ENCODE assay signal across 17 cellular contexts in the genomic region with DNA sequence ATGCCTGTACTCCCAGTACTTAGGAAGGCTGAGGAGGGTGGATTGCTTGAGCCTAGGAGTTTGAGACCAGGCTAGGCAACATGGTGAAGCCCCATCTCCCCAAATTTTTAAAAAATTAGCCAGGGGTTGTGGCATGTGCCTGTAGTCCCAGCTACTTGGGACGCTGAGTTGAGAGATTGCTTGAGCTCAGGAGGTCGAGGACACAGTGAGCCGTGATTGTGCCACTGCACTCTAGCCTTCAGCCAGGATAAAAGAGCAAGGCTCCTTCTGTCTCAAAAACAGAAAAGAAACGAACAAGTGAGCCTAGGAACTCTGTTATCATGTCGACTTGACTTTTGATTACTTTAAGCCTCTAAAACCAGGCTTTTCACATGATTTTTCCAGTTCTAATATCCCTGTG. TPM values are rescaled to one million over a fixed set of nuclear protein-coding genes. Genes with fewer than 3 reads are reported as not detected.
DNase-seq lines count a peak whose midpoint lies in the region; ATAC-seq and TF ChIP-seq lines count a peak whose summit lies in the region.
"Had no signal": no experiment of that assay in that cellular context is flagged by ENCODE, and none has a peak within 500 bp of the region (broad histone marks: within the 10 kb centered on the region; RNA-seq: fewer than 3 reads in every experiment).

No MANE protein-coding gene starts in this region.

- peaks cover 26% of the 10 kb centered on the region for H3K4me1 Mint-ChIP-seq in activated naive CD4-positive, alpha-beta T cell treated with anti-CD3 and anti-CD28 coated beads for 36 hours (ENCODE audit: low read depth)

- H3K27ac ChIP-seq in right cardiac atrium (ENCODE audit: low read length) (peak overlapping the region; percentile 40), right atrium auricular region (peak overlapping the region in 1 of 2 donors; percentile 33), adrenal gland (peak overlapping the region; percentile 73 to 91 (median 83)), mesenchymal stem cell (ENCODE audit: low read length, poor library complexity, severe bottlenecking) (no peak overlapping the region), vagina (peak overlapping the region; percentile 60)
- H3K27ac ChIP-seq: HL-60 had no signal

- H3K4me3 Mint-ChIP-seq in activated naive CD4-positive, alpha-beta T cell treated with anti-CD3 and anti-CD28 coated beads for 36 hours = no peak overlapping the region
- H3K4me3 Mint-ChIP-seq: HFFc6 had no signal

- H4K8ac ChIP-seq in mesenchymal stem cell (ENCODE audit: low read length) = no peak overlapping the region

- TF ChIP-seq CTCF in right atrium auricular region (IDR thresholded peaks at IDR 0.05) (no peak), adrenal gland (IDR thresholded peaks at IDR 0.05) (no peak), vagina (IDR thresholded peaks at IDR 0.05) (no peak)

- H3K4me3 ChIP-seq in right cardiac atrium (ENCODE audit: low read length) (no peak overlapping the region), right atrium auricular region (no peak overlapping the region), adrenal gland (no peak overlapping the region), mesenchymal stem cell (ENCODE audit: insufficient read depth in 1 of 2, low read depth in 1 of 2, low read length in 2 of 2) (no peak overlapping the region), vagina (no peak overlapping the region)
- H3K4me3 ChIP-seq: K562, Peyer's patch had no signal

- TF ChIP-seq POLR2A in adrenal gland (IDR thresholded peaks at IDR 0.05) (peak in 1 of 2 donors; percentile 40), vagina (IDR thresholded peaks at IDR 0.05) (no peak)

- no peak overlapping the region for H2AFZ ChIP-seq in mesenchymal stem cell (ENCODE audit: low read depth, low read length)

- H3K36me3 Mint-ChIP-seq in activated naive CD4-positive, alpha-beta T cell treated with anti-CD3 and anti-CD28 coated beads for 36 hours (ENCODE audit: low read depth) = peaks cover 38% of the 10 kb centered on the region

- CTCF ChIA-PET in activated naive CD4-positive, alpha-beta T cell treated with anti-CD3 and anti-CD28 coated beads for 36 hours (lab: Charles Lee) = interaction anchor here (0.5 to 0.8 kb wide), 2 partner anchors 22 to 140 kb away, joined by 3 read pairs; no protein-coding TSS in a partner anchor

- no peak overlapping the region for H3K27ac Mint-ChIP-seq in activated naive CD4-positive, alpha-beta T cell treated with anti-CD3 and anti-CD28 coated beads for 36 hours
- H3K27ac Mint-ChIP-seq: HFFc6 had no signal

- peak overlapping the region in 1 of 2 experiments; percentile 42 for H2BK12ac ChIP-seq in mesenchymal stem cell (ENCODE audit: low read length in 2 of 2)

- H3K4me1 ChIP-seq in right cardiac atrium (ENCODE audit: control insufficient read depth, insufficient read depth, low read length) = peaks cover 1% of the 10 kb centered on the region
- peaks cover 0 to 36% of the 10 kb centered on the region in 2 donors for H3K4me1 ChIP-seq in right atrium auricular region
- H3K4me1 ChIP-seq in adrenal gland (replicated peaks in 1 of 2) = peaks cover 29 to 46% of the 10 kb centered on the region in 2 donors
- peaks cover 6% of the 10 kb centered on the region for H3K4me1 ChIP-seq in mesenchymal stem cell (ENCODE audit: control insufficient read depth, insufficient read depth, low read depth, low read length)
- H3K4me1 ChIP-seq in vagina = peaks cover 33% of the 10 kb centered on the region

- H3K18ac ChIP-seq in mesenchymal stem cell (ENCODE audit: low read depth in 1 of 2, low read length in 2 of 2) = no peak overlapping the region

- H3K27me3 ChIP-seq in right cardiac atrium (ENCODE audit: control insufficient read depth, insufficient read depth) (no peaks in the 10 kb centered on the region), right atrium auricular region (no peaks in the 10 kb centered on the region), adrenal gland (no peaks in the 10 kb centered on the region), mesenchymal stem cell (ENCODE audit: control insufficient read depth in 1 of 2, insufficient read depth in 1 of 2, low read length in 2 of 2) (no peaks in the 10 kb centered on the region), vagina (no peaks in the 10 kb centered on the region)
- H3K27me3 ChIP-seq: Peyer's patch had no signal

- 66% methylated on average over 5 of the region's 5 CpGs for WGBS in right cardiac atrium
- 37 to 56% (median 51%) methylated on average over 5 of the region's 5 CpGs for WGBS in adrenal gland, 4 donors
- 94% methylated on average over 4 of the region's 5 CpGs for WGBS in mesenchymal stem cell

- no peak overlapping the region for H3K23ac ChIP-seq in mesenchymal stem cell (ENCODE audit: low read length in 2 of 2)

- intact Hi-C loops in right cardiac atrium (cut with DNase I) (no loop called here), adrenal gland (cut with DNase I) (no loop called here), vagina (cut with DNase I) (loop anchor here (5.0 kb wide), 1 partner anchor 45 kb away; no protein-coding TSS in a partner anchor)
- intact Hi-C loops in activated naive CD4-positive, alpha-beta T cell treated with anti-CD3 and anti-CD28 coated beads for 36 hours (cut with micrococcal nuclease) = no loop called here

- H4K91ac ChIP-seq in mesenchymal stem cell (ENCODE audit: low read length) = no peak overlapping the region

- H3K4me2 ChIP-seq in mesenchymal stem cell (ENCODE audit: low read length, poor library complexity, severe bottlenecking) = no peak overlapping the region

- no peak overlapping the region for H3K14ac ChIP-seq in mesenchymal stem cell (ENCODE audit: low read length in 2 of 2)

- H2BK5ac ChIP-seq in mesenchymal stem cell (ENCODE audit: low read depth, low read length, poor library complexity, severe bottlenecking) = no peak overlapping the region

- no peak overlapping the region for H2AK5ac ChIP-seq in mesenchymal stem cell (ENCODE audit: low read length, severe bottlenecking)

- peaks cover 29% of the 10 kb centered on the region for H3K79me1 ChIP-seq in mesenchymal stem cell (replicated peaks; ENCODE audit: low read length, poor library complexity, severe bottlenecking)

- H3K36me3 ChIP-seq in right atrium auricular region (peaks cover 23% of the 10 kb centered on the region), adrenal gland (replicated peaks in 1 of 2) (peaks cover 0 to 41% of the 10 kb centered on the region in 2 donors), mesenchymal stem cell (ENCODE audit: control insufficient read depth in 1 of 2, insufficient read depth in 2 of 2, low read depth in 1 of 2, low read length in 2 of 2) (peaks cover 17 to 85% of the 10 kb centered on the region in 2 experiments), vagina (peaks cover 0 to 32% of the 10 kb centered on the region in 2 donors)

- DNase-seq in right cardiac atrium (no peak), right atrium auricular region (ENCODE audit: low spot score) (no peak), adrenal gland (peak in 3 of 7 donors; percentile 45 to 72 (median 69)), mesenchymal stem cell (no peak), vagina (ENCODE audit: extremely low spot score in 2 of 2) (no peak), NCI-H446 treated with DMSO at 0.1 percent for 48 hours (lab: John Stamatoyannopoulos, UW) (no peak), DMS79 treated with DMSO at 0.1 percent for 48 hours (lab: John Stamatoyannopoulos, UW) (no peak)
- no peak for DNase-seq in activated naive CD4-positive, alpha-beta T cell treated with anti-CD3 and anti-CD28 coated beads for 36 hours
- DNase-seq: AML-193, GOT3, HFFc6, NCI-H1092, NCI-H510A treated with DMSO at 0.1 percent for 48 hours, Peyer's patch, SIG-M5 had no signal

- no peak overlapping the region for H2BK120ac ChIP-seq in mesenchymal stem cell (ENCODE audit: low read depth, low read length)

- ATAC-seq in right cardiac atrium = no peak
- ATAC-seq: K562 had no signal

- no peaks in the 10 kb centered on the region for H3K9me3 Mint-ChIP-seq in activated naive CD4-positive, alpha-beta T cell treated with anti-CD3 and anti-CD28 coated beads for 36 hours
- H3K9me3 Mint-ChIP-seq: HFFc6 had no signal

- H3K4ac ChIP-seq in mesenchymal stem cell (ENCODE audit: low read depth in 1 of 2, low read length in 2 of 2) = no peak overlapping the region

- no peak overlapping the region for H2BK15ac ChIP-seq in mesenchymal stem cell (ENCODE audit: low read depth, poor library complexity, severe bottlenecking)

- H3K9me3 ChIP-seq in right cardiac atrium (ENCODE audit: control insufficient read depth, low read length) = no peaks in the 10 kb centered on the region
- no peaks in the 10 kb centered on the region for H3K9me3 ChIP-seq in right atrium auricular region
- no peaks in the 10 kb centered on the region for H3K9me3 ChIP-seq in adrenal gland (replicated peaks in 1 of 3)
- no peaks in the 10 kb centered on the region for H3K9me3 ChIP-seq in mesenchymal stem cell (ENCODE audit: control insufficient read depth, low read length)
- no peaks in the 10 kb centered on the region for H3K9me3 ChIP-seq in vagina
- H3K9me3 ChIP-seq: Peyer's patch had no signal

- peak overlapping the region; percentile 20 for H3K9ac ChIP-seq in mesenchymal stem cell (ENCODE audit: low read length)

- H3K27me3 Mint-ChIP-seq in activated naive CD4-positive, alpha-beta T cell treated with anti-CD3 and anti-CD28 coated beads for 36 hours (ENCODE audit: low read depth) = no peaks in the 10 kb centered on the region

RNA-seq across cellular contexts. Expression of gene NPC1, which starts 13.7 kb away (rescaled TPM):
- total RNA-seq in right cardiac atrium (10 to 100 TPM; 13.4 to 22.1 (median 15.7) TPM), right atrium auricular region (10 to 100 TPM; 16.2 to 26.4 TPM), adrenal gland (1,000 to 10,000 TPM in 1 of 8 donors, 100 to 1,000 TPM in 5, 10 to 100 TPM in 2; 93.6 to 1,631 (median 117) TPM), vagina (89.9 TPM)
- polyA plus RNA-seq in right cardiac atrium (12.8 TPM), adrenal gland (100 to 1,000 TPM in 1 of 3 donors, 10 to 100 TPM in 2; 38.3 to 361 (median 71.3) TPM)
- 65.6 TPM for polyA plus RNA-seq in mesenchymal stem cell (2013, experiment 1 of 2)
- 62.1 TPM for polyA plus RNA-seq in mesenchymal stem cell (2013, experiment 2 of 2)
- total RNA-seq in activated naive CD4-positive, alpha-beta T cell treated with anti-CD3 and anti-CD28 coated beads for 36 hours = 10 to 100 TPM; 25.9 to 27.9 TPM
